In the genomic region with DNA sequence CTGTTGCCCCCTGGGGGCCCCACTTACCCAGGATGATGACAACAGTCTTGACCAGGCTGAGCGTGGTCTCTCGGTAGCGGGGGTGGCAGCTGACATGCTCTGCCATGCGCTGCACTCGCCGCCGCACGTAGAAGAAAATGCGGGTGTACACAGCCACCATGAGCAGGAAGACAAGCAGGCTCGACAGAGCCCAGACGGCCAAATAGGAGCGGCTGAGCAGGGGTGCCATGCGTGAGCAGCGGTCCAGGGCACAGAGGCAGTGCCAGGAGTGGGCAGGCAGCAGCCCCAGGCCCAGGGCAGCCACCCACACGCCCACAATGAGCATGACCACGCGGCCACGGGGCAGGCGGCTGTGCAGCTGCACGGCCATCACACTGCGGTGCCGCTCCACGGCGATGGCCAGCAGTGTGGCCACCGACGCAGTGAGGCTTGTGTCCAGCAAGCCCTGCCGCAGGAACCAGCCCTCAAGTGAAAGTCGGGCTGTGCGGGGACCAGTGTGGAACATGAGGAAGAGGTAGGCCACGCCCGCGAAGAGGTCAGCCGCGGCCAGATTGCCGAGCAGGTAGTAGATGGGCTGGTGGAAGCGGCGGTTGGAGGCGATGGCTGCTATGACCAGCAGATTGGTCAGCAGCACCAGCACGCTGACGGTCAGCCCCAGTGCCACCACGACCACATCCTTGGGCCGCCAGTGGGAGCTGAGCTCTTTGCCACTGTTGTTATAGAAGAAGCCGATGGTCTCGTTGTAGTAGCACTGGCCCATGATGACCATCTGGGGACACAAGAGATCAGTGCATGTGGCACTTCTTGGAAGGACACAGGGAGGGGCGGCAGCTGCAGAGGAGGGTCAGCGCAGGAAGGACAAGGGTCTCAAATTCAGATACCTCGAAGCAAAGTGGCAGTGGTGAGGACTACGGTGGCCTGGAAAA, we compare ENCODE assay signal across 9 cellular contexts. TPM values are rescaled to one million over a fixed set of nuclear protein-coding genes. Genes with fewer than 3 reads are reported as not detected.
A peak's percentile ranks its signal among the peaks of the same experiment; 100 is the strongest.
DNase-seq lines count a peak whose midpoint lies in the region; ATAC-seq, FAIRE-seq and TF ChIP-seq lines count a peak whose summit lies in the region.
"Had no signal": no experiment of that assay in that cellular context is flagged by ENCODE, and none has a peak within 500 bp of the region (broad histone marks: within the 10 kb centered on the region; RNA-seq: fewer than 3 reads in every experiment).

No MANE protein-coding gene starts in this region.

- WGBS in body of pancreas, 2 donors, result 90 to 95% methylated on average over 21 to 38 of the region's 48 CpGs
- WGBS in mesenchymal stem cell, result 96% methylated on average over 47 of the region's 48 CpGs

- H3K27ac ChIP-seq in body of pancreas (peak overlapping the region; percentile 84 to 93 (median 90)), mucosa of rectum (ENCODE audit: low read depth in 2 of 2, low read length in 2 of 2) (no peak overlapping the region), mesenchymal stem cell (ENCODE audit: low read length, poor library complexity, severe bottlenecking) (no peak overlapping the region)

- H3K4me2 ChIP-seq in mesenchymal stem cell (ENCODE audit: low read length, poor library complexity, severe bottlenecking), result no peak overlapping the region

- no peak overlapping the region for H3K9ac ChIP-seq in mucosa of rectum (ENCODE audit: low read depth in 1 of 2, low read length in 2 of 2)
- H3K9ac ChIP-seq in mesenchymal stem cell (ENCODE audit: low read length), result no peak overlapping the region

- TF ChIP-seq POLR2A in body of pancreas (IDR thresholded peaks at IDR 0.05), result no peak

- peak; percentile 4 for DNase-seq in AG20443 (ENCODE audit: low spot score)
- no peak for DNase-seq in HTR-8/SVneo (ENCODE audit: insufficient read length, low spot score)
- DNase-seq in body of pancreas, result no peak
- no peak for DNase-seq in GM19238 (ENCODE audit: insufficient read length, low spot score)
- no peak for DNase-seq in mesenchymal stem cell
- DNase-seq in COLO829 (ENCODE audit: low spot score), result no peak
- DNase-seq in NCI-H748 (lab: John Stamatoyannopoulos, UW; ENCODE audit: unreplicated experiment), result no peak
- DNase-seq: MV-4-11 had no signal

- no peak overlapping the region for H2BK120ac ChIP-seq in mesenchymal stem cell (ENCODE audit: low read depth, low read length)

- no peak for ATAC-seq in body of pancreas

- no peak overlapping the region for H3K4me3 ChIP-seq in body of pancreas
- H3K4me3 ChIP-seq in mucosa of rectum (ENCODE audit: low read length in 2 of 2), result peak overlapping the region; percentile 76 to 84
- peak overlapping the region in 1 of 2 experiments; percentile 30 for H3K4me3 ChIP-seq in mesenchymal stem cell (ENCODE audit: insufficient read depth in 1 of 2, low read depth in 1 of 2, low read length in 2 of 2)

- H4K91ac ChIP-seq in mesenchymal stem cell (ENCODE audit: low read length), result no peak overlapping the region

- H4K8ac ChIP-seq in mesenchymal stem cell (ENCODE audit: low read length), result no peak overlapping the region

- H3K4me1 ChIP-seq in body of pancreas (peaks cover 19% of the 10 kb centered on the region), mucosa of rectum (ENCODE audit: control insufficient read depth in 2 of 2, insufficient read depth in 2 of 2, low read length in 2 of 2) (peaks cover 7 to 8% of the 10 kb centered on the region in 2 donors), mesenchymal stem cell (ENCODE audit: control insufficient read depth, insufficient read depth, low read depth, low read length) (peaks cover 20% of the 10 kb centered on the region)

- H2AFZ ChIP-seq in mesenchymal stem cell (ENCODE audit: low read depth, low read length), result no peak overlapping the region

- no peaks in the 10 kb centered on the region for H3K27me3 ChIP-seq in body of pancreas
- H3K27me3 ChIP-seq in mucosa of rectum (ENCODE audit: control insufficient read depth in 2 of 2, insufficient read depth in 2 of 2, low read length in 2 of 2), result no peaks in the 10 kb centered on the region
- H3K27me3 ChIP-seq in mesenchymal stem cell (ENCODE audit: control insufficient read depth in 1 of 2, insufficient read depth in 1 of 2, low read length in 2 of 2), result peaks cover 0 to 6% of the 10 kb centered on the region in 2 experiments

- H3K79me1 ChIP-seq in mesenchymal stem cell (replicated peaks; ENCODE audit: low read length, poor library complexity, severe bottlenecking), result no peaks in the 10 kb centered on the region

- peak overlapping the region in 1 of 2 experiments; percentile 74 for H3K14ac ChIP-seq in mesenchymal stem cell (ENCODE audit: low read length in 2 of 2)

- H3K36me3 ChIP-seq in body of pancreas (replicated peaks in 1 of 2; ENCODE audit: insufficient read depth in 1 of 2, low read depth in 2 of 2) (no peaks in the 10 kb centered on the region), mucosa of rectum (ENCODE audit: control insufficient read depth in 2 of 2, insufficient read depth in 2 of 2, low read length in 2 of 2) (peaks cover 4 to 12% of the 10 kb centered on the region in 2 donors), mesenchymal stem cell (ENCODE audit: control insufficient read depth in 1 of 2, insufficient read depth in 2 of 2, low read depth in 1 of 2, low read length in 2 of 2) (peaks cover 8 to 42% of the 10 kb centered on the region in 2 experiments)

- H3K4ac ChIP-seq in mesenchymal stem cell (ENCODE audit: low read depth in 1 of 2, low read length in 2 of 2), result no peak overlapping the region

- H3K9me3 ChIP-seq in body of pancreas (no peaks in the 10 kb centered on the region), mucosa of rectum (ENCODE audit: control insufficient read depth in 2 of 2, low read length in 2 of 2) (no peaks in the 10 kb centered on the region), mesenchymal stem cell (ENCODE audit: control insufficient read depth, low read length) (no peaks in the 10 kb centered on the region)

- no peak overlapping the region for H2BK15ac ChIP-seq in mesenchymal stem cell (ENCODE audit: low read depth, poor library complexity, severe bottlenecking)

- no peak overlapping the region for H3K23ac ChIP-seq in mesenchymal stem cell (ENCODE audit: low read length in 2 of 2)

- no peak overlapping the region for H3K18ac ChIP-seq in mesenchymal stem cell (ENCODE audit: low read depth in 1 of 2, low read length in 2 of 2)

- TF ChIP-seq CTCF in body of pancreas (IDR thresholded peaks at IDR 0.05), result no peak

- no peak overlapping the region for H2BK5ac ChIP-seq in mesenchymal stem cell (ENCODE audit: low read depth, low read length, poor library complexity, severe bottlenecking)

- H2AK5ac ChIP-seq in mesenchymal stem cell (ENCODE audit: low read length, severe bottlenecking), result no peak overlapping the region

- no peak overlapping the region for H2BK12ac ChIP-seq in mesenchymal stem cell (ENCODE audit: low read length in 2 of 2)

- FAIRE-seq in HTR-8/SVneo (lab: Jason Lieb, UNC), result peak; percentile 36

- intact Hi-C loops in body of pancreas (cut with DNase I), result no loop called here

RNA-seq across cellular contexts. Expression of a gene that starts 1.2 kb away (rescaled TPM):
- 10 to 100 TPM; 14.3 to 20.8 TPM for total RNA-seq in body of pancreas
- 4.7 TPM for polyA plus RNA-seq in mesenchymal stem cell (2013, experiment 1 of 2)
- polyA plus RNA-seq in mesenchymal stem cell (2013, experiment 2 of 2), result 4.4 TPM

RNA-seq across cellular contexts. Expression of a gene that starts 8.3 kb away (rescaled TPM):
- 1 to 10 TPM; 1.6 to 8.2 TPM for total RNA-seq in body of pancreas
- polyA plus RNA-seq in mesenchymal stem cell (2013, experiment 1 of 2), result 1.1 TPM
- 0.71 TPM for polyA plus RNA-seq in mesenchymal stem cell (2013, experiment 2 of 2)

RNA-seq across cellular contexts. Expression of a gene that starts 16.7 kb away (rescaled TPM):
- total RNA-seq in body of pancreas, result 10 to 100 TPM in 1 of 2 donors, 1 to 10 TPM in 1; 3.6 to 20.1 TPM
- 10.7 TPM for polyA plus RNA-seq in mesenchymal stem cell (2013, experiment 1 of 2)
- 9.9 TPM for polyA plus RNA-seq in mesenchymal stem cell (2013, experiment 2 of 2)

RNA-seq across cellular contexts. Expression of a gene that starts 36.7 kb away (rescaled TPM):
- 100 to 1,000 TPM in 1 of 2 donors, 10 to 100 TPM in 1; 38.7 to 570 TPM for total RNA-seq in body of pancreas
- polyA plus RNA-seq in mesenchymal stem cell (2013, experiment 1 of 2), result 30.7 TPM
- 29.8 TPM for polyA plus RNA-seq in mesenchymal stem cell (2013, experiment 2 of 2)

RNA-seq across cellular contexts. Expression of a gene that starts 41.9 kb away (rescaled TPM):
- total RNA-seq in body of pancreas, result 1 to 10 TPM; 5.3 to 6.7 TPM
- 5.0 TPM for polyA plus RNA-seq in mesenchymal stem cell (2013, experiment 1 of 2)
- polyA plus RNA-seq in mesenchymal stem cell (2013, experiment 2 of 2), result 5.0 TPM

Comparison
In these comparisons a context has a peak if more than half of its experiments do, and no peak if none do; other contexts are left out.
1. H3K27ac ChIP-seq: peak in body of pancreas (4 of 4); none in mucosa of rectum (0 of 2) and mesenchymal stem cell (single experiment).
2. H3K4me3 ChIP-seq: peak in mucosa of rectum (2 of 2); none in body of pancreas (0 of 2).